In genomic region chr1:179876289-179876715, GRCh38 we compare ENCODE assay signal across 8 cellular contexts. TPM values are rescaled to one million over a fixed set of nuclear protein-coding genes. Genes with fewer than 3 reads are reported as not detected.
DNase-seq lines count a peak whose midpoint lies in the region; ATAC-seq and TF ChIP-seq lines count a peak whose summit lies in the region.

No MANE protein-coding gene starts in this region.

- H3K27ac ChIP-seq in breast epithelium: no peak overlapping the region

- H3K27me3 ChIP-seq in Loucy (ENCODE audit: insufficient read depth, low read length, poor library complexity, severe bottlenecking): no peaks in the 10 kb centered on the region
- no peaks in the 10 kb centered on the region for H3K27me3 ChIP-seq in breast epithelium

- H3K9me2 ChIP-seq in Loucy (replicated peaks; ENCODE audit: low read depth, low read length): no peaks in the 10 kb centered on the region

- intact Hi-C loops in breast epithelium (cut with DNase I; ENCODE audit: low total_unique reads): no loop called here

- H3K9ac ChIP-seq in Loucy (ENCODE audit: low read depth, low read length, poor library complexity, severe bottlenecking): peak overlapping the region; percentile 91

- ATAC-seq in HG02623 (IDR thresholded peaks at IDR 0.05; ENCODE audit: unreplicated experiment): no peak

- no peaks in the 10 kb centered on the region; the same call in 1 of the 2 replicates for H3F3A ChIP-seq in Loucy (ENCODE audit: low read depth)

- peak overlapping the region; percentile 95 for H3K4me3 ChIP-seq in Loucy (ENCODE audit: low read length, poor library complexity, severe bottlenecking)
- H3K4me3 ChIP-seq in breast epithelium: peak overlapping the region; percentile 65 to 78 (median 75)

- H3K9me3 ChIP-seq in Loucy (ENCODE audit: insufficient read depth, low read depth, low read length) (no peaks in the 10 kb centered on the region), breast epithelium (no peaks in the 10 kb centered on the region)

- peaks cover 70% of the 10 kb centered on the region for H3K4me1 ChIP-seq in Loucy (ENCODE audit: insufficient read depth, low read length, poor library complexity, severe bottlenecking)
- H3K4me1 ChIP-seq in breast epithelium: peaks cover 0 to 9% of the 10 kb centered on the region in 2 donors

- TF ChIP-seq POLR2A in breast epithelium (IDR thresholded peaks at IDR 0.05): no peak

- no peak overlapping the region for H2AFZ ChIP-seq in Loucy (ENCODE audit: low read length)

- H3K36me3 ChIP-seq in Loucy (ENCODE audit: insufficient read depth, low read length): no peaks in the 10 kb centered on the region
- H3K36me3 ChIP-seq in breast epithelium: no peaks in the 10 kb centered on the region

- peak; percentile 32 to 35 for DNase-seq in AML-193 (lab: John Stamatoyannopoulos, UW)
- DNase-seq in breast epithelium (ENCODE audit: low spot score in 2 of 2): no peak
- DNase-seq in mucosa of gallbladder (ENCODE audit: low spot score): peak; percentile 47
- no peak for DNase-seq in NCI-H187 treated with DMSO at 0.1 percent for 48 hours (lab: John Stamatoyannopoulos, UW)
- DNase-seq in NCI-H1105 (lab: John Stamatoyannopoulos, UW): no peak
- no peak for DNase-seq in HCEC 1CT

- peaks cover 65% of the 10 kb centered on the region for H3K79me2 ChIP-seq in Loucy (ENCODE audit: insufficient read depth, low read length)

- peak overlapping the region; percentile 69 for H3K4me2 ChIP-seq in Loucy (ENCODE audit: low read depth, low read length, poor library complexity, severe bottlenecking)

- peaks cover 48% of the 10 kb centered on the region for H4K20me1 ChIP-seq in Loucy (ENCODE audit: insufficient read depth, low read length, poor library complexity, severe bottlenecking)

- TF ChIP-seq CTCF in Loucy (conservative IDR thresholded peaks at IDR 0.05; ENCODE audit: low read length): no peak
- TF ChIP-seq CTCF in breast epithelium (IDR thresholded peaks at IDR 0.05): no peak

RNA-seq across cellular contexts. Expression of gene TOR1AIP2, which starts 1.3 kb away (rescaled TPM):
- total RNA-seq in breast epithelium (10 to 100 TPM; 64.6 to 80.6 (median 65.1) TPM), mucosa of gallbladder (99.8 TPM)

RNA-seq across cellular contexts. Expression of gene TOR1AIP1, which starts 5.8 kb away (rescaled TPM):
- 100 to 1,000 TPM in 1 of 3 donors, 10 to 100 TPM in 2; 55.7 to 112 (median 90.9) TPM for total RNA-seq in breast epithelium
- total RNA-seq in mucosa of gallbladder: 56.3 TPM

Comparison
In these comparisons a context has a peak if more than half of its experiments do, and no peak if none do; other contexts are left out.
1. DNase-seq: peak in AML-193 (2 of 2) and mucosa of gallbladder (single experiment); none in breast epithelium (0 of 2), NCI-H187 treated with DMSO at 0.1 percent for 48 hours (single experiment), NCI-H1105 (single experiment) and HCEC 1CT (single experiment).